ENCODE assay signal across 9 cellular contexts in genomic region chr1:65063025-65063424, GRCh38.
A peak's percentile ranks its signal among the peaks of the same experiment; 100 is the strongest.
DNase-seq lines count a peak whose midpoint lies in the region; ATAC-seq and TF ChIP-seq lines count a peak whose summit lies in the region.
"Had no signal": no experiment of that assay in that cellular context is flagged by ENCODE, and none has a peak within 500 bp of the region (broad histone marks: within the 10 kb centered on the region; RNA-seq: fewer than 3 reads in every experiment).

No MANE protein-coding gene starts in this region.

- H3K9me3 Mint-ChIP-seq in natural killer cell = no peaks in the 10 kb centered on the region
- H3K9me3 Mint-ChIP-seq in natural killer cell treated with Interleukin-12 subunit alpha and Interleukin-12 subunit beta and Interleukin-15 and Interleukin-18, amount 100 ng/mL, for 72 hours = no peaks in the 10 kb centered on the region
- no peaks in the 10 kb centered on the region for H3K9me3 Mint-ChIP-seq in endodermal cell

- WGBS in endodermal cell (ENCODE audit: insufficient coverage in 1 of 2, insufficient read length in 1 of 2), 2 experiments = 52 to 83% methylated on average over 2 to 6 of the region's 6 CpGs

- H3K9ac ChIP-seq in endodermal cell (ENCODE audit: extremely low read depth, low read length, poor library complexity, severe bottlenecking) = no peak overlapping the region

- no peak for ATAC-seq in natural killer cell
- ATAC-seq in natural killer cell treated with Interleukin-12 subunit alpha and Interleukin-12 subunit beta and Interleukin-15 and Interleukin-18, amount 100 ng/mL, for 72 hours = no peak
- no peak for ATAC-seq in HG03460 (IDR thresholded peaks at IDR 0.05; ENCODE audit: unreplicated experiment)
- no peak for ATAC-seq in GM21737 (IDR thresholded peaks at IDR 0.05; ENCODE audit: unreplicated experiment)

- peak; percentile 9 for TF ChIP-seq CTCF in natural killer cell (IDR thresholded peaks at IDR 0.05)
- peak; percentile 55 for TF ChIP-seq CTCF in endodermal cell (conservative IDR thresholded peaks at IDR 0.05)
- no peak for TF ChIP-seq CTCF in vagina (IDR thresholded peaks at IDR 0.05)

- no peaks in the 10 kb centered on the region for H3K27me3 Mint-ChIP-seq in natural killer cell (ENCODE audit: low read depth in 2 of 2)
- no peaks in the 10 kb centered on the region for H3K27me3 Mint-ChIP-seq in natural killer cell treated with Interleukin-12 subunit alpha and Interleukin-12 subunit beta and Interleukin-15 and Interleukin-18, amount 100 ng/mL, for 72 hours
- H3K27me3 Mint-ChIP-seq in endodermal cell (ENCODE audit: insufficient read depth) = no peaks in the 10 kb centered on the region

- intact Hi-C loops in natural killer cell (cut with micrococcal nuclease) = no loop called here
- intact Hi-C loops in vagina (cut with DNase I) = loop anchor here (5.0 kb wide), 1 partner anchor 144 kb away; no protein-coding TSS in a partner anchor

- no peak overlapping the region for H3K4me3 ChIP-seq in endodermal cell (ENCODE audit: low read length)
- no peak overlapping the region for H3K4me3 ChIP-seq in vagina
- H3K4me3 ChIP-seq: ovary had no signal

- H3K27me3 ChIP-seq in endodermal cell (ENCODE audit: control insufficient read depth, insufficient read depth, low read length, poor library complexity, severe bottlenecking) = no peaks in the 10 kb centered on the region
- H3K27me3 ChIP-seq in vagina = no peaks in the 10 kb centered on the region
- H3K27me3 ChIP-seq: ovary had no signal

- peak overlapping the region; percentile 21 to 75 for H3K27ac Mint-ChIP-seq in natural killer cell
- no peak overlapping the region for H3K27ac Mint-ChIP-seq in natural killer cell treated with Interleukin-12 subunit alpha and Interleukin-12 subunit beta and Interleukin-15 and Interleukin-18, amount 100 ng/mL, for 72 hours
- no peak overlapping the region for H3K27ac Mint-ChIP-seq in endodermal cell

- H3K36me3 ChIP-seq in endodermal cell (ENCODE audit: control insufficient read depth, insufficient read depth, low read length) (peaks cover 7% of the 10 kb centered on the region), vagina (peaks cover 0 to 4% of the 10 kb centered on the region in 2 donors)
- H3K36me3 ChIP-seq: ovary had no signal

- peaks cover 42 to 49% of the 10 kb centered on the region in 2 donors for H3K4me1 Mint-ChIP-seq in natural killer cell
- peaks cover 20 to 32% of the 10 kb centered on the region in 2 donors for H3K4me1 Mint-ChIP-seq in natural killer cell treated with Interleukin-12 subunit alpha and Interleukin-12 subunit beta and Interleukin-15 and Interleukin-18, amount 100 ng/mL, for 72 hours (ENCODE audit: low read depth in 2 of 2)
- H3K4me1 Mint-ChIP-seq in endodermal cell = peaks cover 24% of the 10 kb centered on the region

- TF ChIP-seq POLR2A in vagina (IDR thresholded peaks at IDR 0.05) = no peak

- H3K9me3 ChIP-seq in endodermal cell (ENCODE audit: control insufficient read depth, low read length) = no peaks in the 10 kb centered on the region
- H3K9me3 ChIP-seq in vagina = no peaks in the 10 kb centered on the region
- H3K9me3 ChIP-seq: ovary had no signal

- no peak overlapping the region for H3K4me3 Mint-ChIP-seq in natural killer cell
- no peak overlapping the region for H3K4me3 Mint-ChIP-seq in natural killer cell treated with Interleukin-12 subunit alpha and Interleukin-12 subunit beta and Interleukin-15 and Interleukin-18, amount 100 ng/mL, for 72 hours
- H3K4me3 Mint-ChIP-seq in endodermal cell = no peak overlapping the region

- H3K4me1 ChIP-seq in endodermal cell (ENCODE audit: control insufficient read depth, insufficient read depth, low read length) (peaks cover 6% of the 10 kb centered on the region), vagina (peaks cover 63% of the 10 kb centered on the region)

- H3K27ac ChIP-seq in endodermal cell (ENCODE audit: low read depth, low read length) (no peak overlapping the region), vagina (peak overlapping the region; percentile 15)
- H3K27ac ChIP-seq: ovary had no signal

- no peak for DNase-seq in natural killer cell
- no peak for DNase-seq in natural killer cell treated with Interleukin-12 subunit alpha and Interleukin-12 subunit beta and Interleukin-15 and Interleukin-18, amount 100 ng/mL, for 72 hours (ENCODE audit: low spot score)
- DNase-seq in NCI-H146 treated with DMSO at 0.1 percent for 48 hours (lab: John Stamatoyannopoulos, UW; ENCODE audit: unreplicated experiment) = peak; percentile 7
- DNase-seq in endodermal cell = no peak
- DNase-seq in vagina (ENCODE audit: extremely low spot score in 2 of 2) = no peak
- no peak for DNase-seq in mesenteric fat pad (ENCODE audit: low spot score)
- DNase-seq: ovary had no signal

- no peaks in the 10 kb centered on the region for H3K36me3 Mint-ChIP-seq in natural killer cell
- no peaks in the 10 kb centered on the region for H3K36me3 Mint-ChIP-seq in natural killer cell treated with Interleukin-12 subunit alpha and Interleukin-12 subunit beta and Interleukin-15 and Interleukin-18, amount 100 ng/mL, for 72 hours
- H3K36me3 Mint-ChIP-seq in endodermal cell (ENCODE audit: low read depth) = peaks cover 19% of the 10 kb centered on the region

Comparison
In these comparisons a context has a peak if more than half of its experiments do, and no peak if none do; other contexts are left out.
1. H3K27ac Mint-ChIP-seq: peak in natural killer cell (2 of 2); none in natural killer cell treated with Interleukin-12 subunit alpha and Interleukin-12 subunit beta and Interleukin-15 and Interleukin-18, amount 100 ng/mL, for 72 hours (0 of 2) and endodermal cell (single experiment).
2. CTCF ChIP-seq: peak in natural killer cell (single experiment) and endodermal cell (single experiment); none in vagina (0 of 3).